8 cellular contexts compared by ENCODE assay signal in the genomic region with DNA sequence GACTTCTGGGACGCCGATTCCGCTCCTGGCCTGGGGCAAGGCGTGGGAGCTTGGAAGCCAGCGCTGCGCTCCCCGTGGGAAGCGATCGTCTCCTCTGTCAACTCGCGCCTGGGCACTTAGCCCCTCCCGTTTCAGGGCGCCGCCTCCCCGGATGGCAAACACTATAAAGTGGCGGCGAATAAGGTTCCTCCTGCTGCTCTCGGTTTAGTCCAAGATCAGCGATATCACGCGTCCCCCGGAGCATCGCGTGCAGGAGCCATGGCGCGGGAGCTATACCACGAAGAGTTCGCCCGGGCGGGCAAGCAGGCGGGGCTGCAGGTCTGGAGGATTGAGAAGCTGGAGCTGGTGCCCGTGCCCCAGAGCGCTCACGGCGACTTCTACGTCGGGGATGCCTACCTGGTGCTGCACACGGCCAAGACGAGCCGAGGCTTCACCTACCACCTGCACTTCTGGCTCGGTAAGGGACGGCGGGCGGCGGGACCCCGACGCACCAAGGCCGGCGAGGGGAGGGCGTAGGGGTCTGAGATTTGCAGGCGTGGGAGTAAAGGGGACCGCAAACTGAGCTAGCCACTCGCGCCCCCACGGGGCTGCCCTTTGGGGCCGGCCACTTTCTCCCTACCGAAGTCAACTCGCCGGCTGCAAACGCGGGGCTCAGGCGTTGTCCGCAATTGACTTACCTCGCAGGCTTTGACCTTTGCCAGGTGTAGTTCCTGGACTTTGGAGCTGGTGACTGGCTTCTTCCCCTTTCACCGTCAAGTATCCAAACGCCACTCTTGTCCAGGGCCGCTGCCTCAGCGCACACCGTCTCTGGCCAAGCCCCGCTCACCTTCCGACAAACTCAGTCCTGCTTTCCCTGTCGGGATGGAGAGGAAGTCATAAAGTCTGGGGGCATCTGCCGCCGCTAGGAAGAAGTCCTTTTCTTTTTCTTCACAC. TPM values are rescaled to one million over a fixed set of nuclear protein-coding genes. Genes with fewer than 3 reads are reported as not detected.
DNase-seq lines count a peak whose midpoint lies in the region; ATAC-seq and TF ChIP-seq lines count a peak whose summit lies in the region.

A gene (plus strand): TSS at position 192 of the 933 bp plus-strand sequence. CDS start 67 bp downstream, at position 259.

- peaks cover 11% of the 10 kb centered on the region for H3K4me1 Mint-ChIP-seq in CD4-positive, alpha-beta T cell (ENCODE audit: low read depth)
- peaks cover 6% of the 10 kb centered on the region for H3K4me1 Mint-ChIP-seq in progenitor cell of endocrine pancreas (ENCODE audit: low read depth)

- H3K9me3 Mint-ChIP-seq in CD4-positive, alpha-beta T cell, result no peaks in the 10 kb centered on the region
- no peaks in the 10 kb centered on the region for H3K9me3 Mint-ChIP-seq in progenitor cell of endocrine pancreas (ENCODE audit: low read depth)

- no peaks in the 10 kb centered on the region for H3K36me3 ChIP-seq in adipocyte (ENCODE audit: control insufficient read depth, insufficient read depth, low read length, severe bottlenecking)

- H3K4me1 ChIP-seq in adipocyte (ENCODE audit: control insufficient read depth, insufficient read depth, low read length) (peaks cover 21% of the 10 kb centered on the region), right cardiac atrium (ENCODE audit: control insufficient read depth, insufficient read depth, low read length) (no peaks in the 10 kb centered on the region)

- peak within 1 kb of the TSS; percentile 88 for H3K4me3 Mint-ChIP-seq in CD4-positive, alpha-beta T cell
- peak within 1 kb of the TSS; percentile 68 for H3K4me3 Mint-ChIP-seq in progenitor cell of endocrine pancreas (ENCODE audit: low read depth)

- DNase-seq in CD4-positive, alpha-beta T cell, result peak in 1 of 10 experiments; percentile 5
- DNase-seq in NCI-H345 (lab: John Stamatoyannopoulos, UW) (peak; percentile 89), adipocyte (ENCODE audit: low read depth) (peak; percentile 87), right cardiac atrium (peak; percentile 29 to 66 (median 56)), progenitor cell of endocrine pancreas (ENCODE audit: low spot score, unreplicated experiment) (no peak), mesenteric fat pad (ENCODE audit: low spot score) (no peak)

- WGBS in right cardiac atrium, result 6% methylated on average over 74 of the region's 74 CpGs

- POLR2A ChIA-PET in CD4-positive, alpha-beta T cell (lab: Charles Lee), result interaction anchor here (0.8 kb wide), 1 partner anchor 117 kb away, joined by 3 read pairs; a partner anchor contains a TSS

- intact Hi-C loops in CD4-positive, alpha-beta T cell (cut with DNase I, micrococcal nuclease), result no loop called here
- intact Hi-C loops in right cardiac atrium (cut with DNase I), result no loop called here

- H3K27me3 Mint-ChIP-seq in CD4-positive, alpha-beta T cell, result peaks cover 58% of the 10 kb centered on the region
- H3K27me3 Mint-ChIP-seq in progenitor cell of endocrine pancreas, result peaks cover 64% of the 10 kb centered on the region

- ATAC-seq in CD4-positive, alpha-beta T cell (ENCODE audit: poor library complexity), result peak; percentile 66
- ATAC-seq in GM21423 (IDR thresholded peaks at IDR 0.05; ENCODE audit: unreplicated experiment) (peak; percentile 26), right cardiac atrium (peak; percentile 42 to 66), GM21360 (IDR thresholded peaks at IDR 0.05; ENCODE audit: unreplicated experiment) (no peak)

- no peaks in the 10 kb centered on the region for H3K36me3 Mint-ChIP-seq in CD4-positive, alpha-beta T cell (ENCODE audit: low read depth)
- no peaks in the 10 kb centered on the region for H3K36me3 Mint-ChIP-seq in progenitor cell of endocrine pancreas (ENCODE audit: insufficient read depth)

- peak within 1 kb of the TSS; percentile 61 for H3K9ac ChIP-seq in adipocyte (ENCODE audit: low read length)

- H3K27ac ChIP-seq in CD4-positive, alpha-beta T cell (ENCODE audit: low read depth, low read length), result no peak within 1 kb of the TSS
- no peak within 1 kb of the TSS for H3K27ac ChIP-seq in right cardiac atrium (ENCODE audit: low read length)

- CTCF ChIA-PET in CD4-positive, alpha-beta T cell (lab: Charles Lee), result no interaction called here

- no peak for TF ChIP-seq CTCF in CD4-positive, alpha-beta T cell (IDR thresholded peaks at IDR 0.05)
- no peak for TF ChIP-seq CTCF in progenitor cell of endocrine pancreas (IDR thresholded peaks at IDR 0.05; ENCODE audit: unreplicated experiment)

- H3K4me3 ChIP-seq in adipocyte (ENCODE audit: low read length) (peak within 1 kb of the TSS; percentile 84), right cardiac atrium (ENCODE audit: low read length) (peak within 1 kb of the TSS; percentile 60)

- H3K27me3 ChIP-seq in CD4-positive, alpha-beta T cell (ENCODE audit: control insufficient read depth, insufficient read depth, low read length), result peaks cover 39% of the 10 kb centered on the region
- peaks cover 13% of the 10 kb centered on the region for H3K27me3 ChIP-seq in adipocyte (replicated peaks; ENCODE audit: control insufficient read depth, insufficient read depth, low read length)
- H3K27me3 ChIP-seq in right cardiac atrium (ENCODE audit: control insufficient read depth, insufficient read depth), result no peaks in the 10 kb centered on the region

- no peak within 1 kb of the TSS for H3K27ac Mint-ChIP-seq in CD4-positive, alpha-beta T cell
- H3K27ac Mint-ChIP-seq in progenitor cell of endocrine pancreas, result peak within 1 kb of the TSS; percentile 27

- no peaks in the 10 kb centered on the region for H3K9me3 ChIP-seq in CD4-positive, alpha-beta T cell (ENCODE audit: control insufficient read depth, low read length)
- no peaks in the 10 kb centered on the region for H3K9me3 ChIP-seq in adipocyte (ENCODE audit: control insufficient read depth, low read length)
- no peaks in the 10 kb centered on the region for H3K9me3 ChIP-seq in right cardiac atrium (ENCODE audit: control insufficient read depth, low read length)

RNA-seq across cellular contexts. Expression of the gene that starts here (rescaled TPM):
- total RNA-seq in CD4-positive, alpha-beta T cell, result under 1 TPM in 1 of 2 experiments, not detected in 1; 0.08 TPM
- total RNA-seq in right cardiac atrium (under 1 TPM; 0.14 to 0.35 (median 0.28) TPM), progenitor cell of endocrine pancreas (0.10 and 0.47 TPM in 2 replicates), mesenteric fat pad (3.9 TPM)
- 0.20 TPM for polyA plus RNA-seq in right cardiac atrium

Comparison
In these comparisons a context has a peak if more than half of its experiments do, and no peak if none do; other contexts are left out.
1. Peak in ATAC-seq in CD4-positive, alpha-beta T cell; RNA of the gene not detected or under 1 TPM.
2. Peak in DNase-seq, ATAC-seq and H3K4me3 ChIP-seq in right cardiac atrium; RNA of the gene not detected or under 1 TPM.
3. DNase-seq: peak in NCI-H345 (single experiment) and adipocyte (single experiment); none in progenitor cell of endocrine pancreas (single experiment) and mesenteric fat pad (single experiment).